ENCODE assay signal across 11 cellular contexts in the genomic region with DNA sequence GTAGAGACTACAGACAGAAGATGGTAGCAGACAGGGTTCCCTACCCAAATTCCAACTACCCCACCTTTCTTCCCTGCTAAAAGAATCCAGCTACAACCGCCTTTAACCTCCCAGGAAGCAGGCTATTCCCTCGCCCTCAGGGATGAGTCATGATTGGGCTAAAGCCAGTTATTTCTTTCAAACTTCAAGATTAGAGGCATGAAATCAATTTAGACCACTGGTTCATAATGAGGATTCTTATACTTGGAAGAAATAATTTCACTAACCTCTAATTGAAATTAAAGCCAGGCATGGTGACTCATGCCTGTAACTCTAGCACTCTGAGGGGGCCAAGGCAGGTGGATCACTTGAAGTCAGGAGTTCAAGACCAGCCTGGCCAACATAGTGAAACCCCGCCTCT. TPM values are rescaled to one million over a fixed set of nuclear protein-coding genes. Genes with fewer than 3 reads are reported as not detected.
A peak's percentile ranks its signal among the peaks of the same experiment; 100 is the strongest.
DNase-seq lines count a peak whose midpoint lies in the region; ATAC-seq and TF ChIP-seq lines count a peak whose summit lies in the region.
"Had no signal": no experiment of that assay in that cellular context is flagged by ENCODE, and none has a peak within 500 bp of the region (broad histone marks: within the 10 kb centered on the region; RNA-seq: fewer than 3 reads in every experiment).

No MANE protein-coding gene starts in this region.

- peaks cover 49% of the 10 kb centered on the region for H3K4me1 Mint-ChIP-seq in activated naive CD4-positive, alpha-beta T cell treated with anti-CD3 and anti-CD28 coated beads for 36 hours (ENCODE audit: low read depth)

- peaks cover 7% of the 10 kb centered on the region for H3K4me1 ChIP-seq in body of pancreas

- CTCF ChIA-PET in activated naive CD4-positive, alpha-beta T cell treated with anti-CD3 and anti-CD28 coated beads for 36 hours (lab: Charles Lee), result interaction anchor here (0.9 kb wide), 1 partner anchor 121 kb away, joined by 3 read pairs; no protein-coding TSS in a partner anchor

- no peaks in the 10 kb centered on the region for H3K9me3 Mint-ChIP-seq in activated naive CD4-positive, alpha-beta T cell treated with anti-CD3 and anti-CD28 coated beads for 36 hours
- H3K9me3 Mint-ChIP-seq: activated T-helper 2 cell treated with anti-CD3 and anti-CD28 coated beads, Interferon-gamma antibody, Interleukin-2, Interleukin-4, amounts not matched to agents 10 μg/mL and 5 μg/mL and 100 μg/mL, durations not matched to agents 14 hours and 24 hours and 36 hours; naive thymus-derived CD8-positive, alpha-beta T cell had no signal

- ATAC-seq in body of pancreas, result peak; percentile 71
- no peak for ATAC-seq in GM19467 (IDR thresholded peaks at IDR 0.05; ENCODE audit: unreplicated experiment)
- ATAC-seq: naive thymus-derived CD8-positive, alpha-beta T cell had no signal

- no peaks in the 10 kb centered on the region for H3K27me3 Mint-ChIP-seq in activated naive CD4-positive, alpha-beta T cell treated with anti-CD3 and anti-CD28 coated beads for 36 hours (ENCODE audit: low read depth)
- H3K27me3 Mint-ChIP-seq: naive thymus-derived CD8-positive, alpha-beta T cell had no signal

- peaks cover 14% of the 10 kb centered on the region for H3K36me3 Mint-ChIP-seq in activated naive CD4-positive, alpha-beta T cell treated with anti-CD3 and anti-CD28 coated beads for 36 hours (ENCODE audit: low read depth)

- no peak overlapping the region for H3K27ac Mint-ChIP-seq in activated naive CD4-positive, alpha-beta T cell treated with anti-CD3 and anti-CD28 coated beads for 36 hours
- H3K27ac Mint-ChIP-seq: activated T-helper 2 cell treated with anti-CD3 and anti-CD28 coated beads, Interferon-gamma antibody, Interleukin-2, Interleukin-4, amounts not matched to agents 10 μg/mL and 5 μg/mL and 100 μg/mL, durations not matched to agents 14 hours and 24 hours and 36 hours; naive thymus-derived CD8-positive, alpha-beta T cell had no signal

- H3K27ac ChIP-seq in body of pancreas, result no peak overlapping the region
- H3K27ac ChIP-seq: upper lobe of left lung had no signal

- intact Hi-C loops in body of pancreas (cut with DNase I), result no loop called here
- intact Hi-C loops in activated naive CD4-positive, alpha-beta T cell treated with anti-CD3 and anti-CD28 coated beads for 36 hours (cut with micrococcal nuclease), result no loop called here

- TF ChIP-seq POLR2A in body of pancreas (IDR thresholded peaks at IDR 0.05), result no peak

- H3K4me3 Mint-ChIP-seq in activated naive CD4-positive, alpha-beta T cell treated with anti-CD3 and anti-CD28 coated beads for 36 hours, result no peak overlapping the region

- no peaks in the 10 kb centered on the region for H3K9me3 ChIP-seq in body of pancreas
- H3K9me3 ChIP-seq: upper lobe of left lung had no signal

- TF ChIP-seq CTCF in AG09319 (IDR thresholded peaks at IDR 0.05; ENCODE audit: low read depth, low read length) (no peak), body of pancreas (IDR thresholded peaks at IDR 0.05) (no peak), kidney epithelial cell (IDR thresholded peaks at IDR 0.05; ENCODE audit: insufficient read depth, low read length, poor library complexity, severe bottlenecking) (no peak)

- H3K4me3 ChIP-seq in body of pancreas (no peak overlapping the region), kidney epithelial cell (ENCODE audit: low read depth, low read length) (no peak overlapping the region)
- H3K4me3 ChIP-seq: upper lobe of left lung had no signal

- no peaks in the 10 kb centered on the region for H3K36me3 ChIP-seq in body of pancreas (replicated peaks in 1 of 2; ENCODE audit: insufficient read depth in 1 of 2, low read depth in 2 of 2)
- no peaks in the 10 kb centered on the region for H3K36me3 ChIP-seq in kidney epithelial cell (ENCODE audit: control insufficient read depth, insufficient read depth, low read length)

- WGBS in body of pancreas, 2 donors, result 56 to 74% methylated on average over 3 of the region's 3 CpGs

- DNase-seq in AG09319 (ENCODE audit: extremely low read depth, low read depth) (peak; percentile 35), HT-29 (ENCODE audit: low spot score) (peak; percentile 19), body of pancreas (no peak), kidney epithelial cell (ENCODE audit: low read depth) (peak; percentile 28), NOMO-1 treated with DMSO at 0.1 percent for 48 hours (lab: John Stamatoyannopoulos, UW; ENCODE audit: unreplicated experiment) (no peak), NCI-H510A treated with DMSO at 0.1 percent for 48 hours (lab: John Stamatoyannopoulos, UW) (no peak)
- DNase-seq in activated naive CD4-positive, alpha-beta T cell treated with anti-CD3 and anti-CD28 coated beads for 36 hours, result no peak
- DNase-seq: naive thymus-derived CD8-positive, alpha-beta T cell; upper lobe of left lung had no signal

- no peaks in the 10 kb centered on the region for H3K27me3 ChIP-seq in body of pancreas
- H3K27me3 ChIP-seq in kidney epithelial cell (ENCODE audit: control insufficient read depth, insufficient read depth, low read length), result no peaks in the 10 kb centered on the region
- H3K27me3 ChIP-seq: upper lobe of left lung had no signal

RNA-seq across cellular contexts. Expression of a gene that starts 20.0 kb away (rescaled TPM):
- 97.9 and 106 TPM in 2 replicates for total RNA-seq in HT-29 (2014; rRNA removed; shearing (Covaris generic))
- total RNA-seq in body of pancreas (100 to 1,000 TPM in 1 of 2 donors, 10 to 100 TPM in 1; 77.6 to 170 TPM), kidney epithelial cell (109 and 119 TPM in 2 replicates)
- total RNA-seq in activated naive CD4-positive, alpha-beta T cell treated with anti-CD3 and anti-CD28 coated beads for 36 hours, result 100 to 1,000 TPM; 188 to 190 TPM

RNA-seq across cellular contexts. Expression of a gene that starts 20.5 kb away (rescaled TPM):
- 0.48 and 0.81 TPM in 2 replicates for total RNA-seq in HT-29 (2014; rRNA removed; shearing (Covaris generic))
- total RNA-seq in body of pancreas (1 to 10 TPM in 1 of 2 donors, under 1 TPM in 1; 0.52 to 2.0 TPM), kidney epithelial cell (3.5 and 4.2 TPM in 2 replicates)
- total RNA-seq in activated naive CD4-positive, alpha-beta T cell treated with anti-CD3 and anti-CD28 coated beads for 36 hours, result 1 to 10 TPM; 1.6 to 1.9 TPM

Comparison
In these comparisons a context has a peak if more than half of its experiments do, and no peak if none do; other contexts are left out.
1. DNase-seq: peak in AG09319 (single experiment), HT-29 (single experiment) and kidney epithelial cell (single experiment); none in body of pancreas (0 of 4), activated naive CD4-positive, alpha-beta T cell treated with anti-CD3 and anti-CD28 coated beads for 36 hours (single experiment), NOMO-1 treated with DMSO at 0.1 percent for 48 hours (single experiment) and NCI-H510A treated with DMSO at 0.1 percent for 48 hours (single experiment).